In the genomic region with DNA sequence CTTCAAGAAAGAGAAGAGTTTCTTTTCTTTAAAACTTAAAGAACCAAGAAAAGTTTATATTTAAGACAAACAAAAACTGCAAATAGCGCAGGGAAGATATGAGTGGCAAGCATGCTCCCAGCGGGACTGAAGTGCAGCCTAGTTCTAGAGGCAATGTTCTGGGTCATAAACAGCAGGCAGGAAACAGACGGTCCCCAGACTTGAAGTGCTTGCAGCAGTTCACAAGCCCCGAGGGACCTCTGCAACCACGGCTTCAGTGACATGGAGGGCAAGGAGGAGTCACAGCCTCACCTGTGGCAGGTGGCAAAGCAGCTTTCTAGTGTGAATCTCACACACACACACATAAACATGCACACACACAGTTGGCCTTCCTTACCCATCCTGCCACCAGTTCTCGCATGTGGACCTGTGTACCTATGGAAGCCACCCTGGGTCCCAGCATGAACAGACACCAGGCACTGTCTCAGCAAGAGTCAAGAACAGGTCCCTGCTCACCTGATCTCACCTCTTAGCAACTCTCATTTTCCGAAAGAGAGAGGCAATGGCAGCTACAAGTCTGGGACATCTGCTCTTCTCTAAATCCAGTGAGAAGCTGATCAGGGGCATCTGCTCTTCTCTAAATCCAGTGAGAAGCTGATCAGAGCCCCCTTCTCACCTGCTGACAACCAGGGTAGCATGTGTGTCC, we compare ENCODE assay signal across 8 cellular contexts.
DNase-seq lines count a peak whose midpoint lies in the region; ATAC-seq, FAIRE-seq and TF ChIP-seq lines count a peak whose summit lies in the region.

No MANE protein-coding gene starts in this region.

- H3K27me3 ChIP-seq in fibroblast of lung (ENCODE audit: control insufficient read depth, insufficient read depth, low read length) = no peaks in the 10 kb centered on the region

- H3K36me3 ChIP-seq in fibroblast of lung (ENCODE audit: control insufficient read depth, insufficient read depth, low read length) = no peaks in the 10 kb centered on the region

- peak overlapping the region; percentile 8 for H3K4me2 ChIP-seq in fibroblast of lung (ENCODE audit: extremely low read depth, insufficient read depth, low read length)

- H3K9me3 Mint-ChIP-seq in activated T-cell treated with anti-CD3 and anti-CD28 coated beads, Interleukin-2, amount 50 U/mL, for 24 hours = no peaks in the 10 kb centered on the region

- no peak overlapping the region for H3K4me3 ChIP-seq in fibroblast of lung (replicated peaks in 1 of 4; ENCODE audit: control extremely low read depth in 1 of 4, insufficient read depth in 1 of 4, low read depth in 3 of 4, low read length in 4 of 4)
- no peak overlapping the region for H3K4me3 ChIP-seq in lower leg skin (ENCODE audit: low read depth, poor library complexity, severe bottlenecking)

- no peaks in the 10 kb centered on the region for H3K79me2 ChIP-seq in fibroblast of lung (ENCODE audit: control insufficient read depth, insufficient read depth, low read length)

- no peaks in the 10 kb centered on the region for H3K9me3 ChIP-seq in fibroblast of lung (ENCODE audit: control insufficient read depth, insufficient read depth, low read depth, low read length)

- peaks cover 22% of the 10 kb centered on the region for H3K27me3 Mint-ChIP-seq in activated T-cell treated with anti-CD3 and anti-CD28 coated beads, Interleukin-2, amount 50 U/mL, for 24 hours

- H4K20me1 ChIP-seq in fibroblast of lung (ENCODE audit: control insufficient read depth, extremely low read depth, insufficient read depth, low read length) = no peaks in the 10 kb centered on the region

- 44 to 47% methylated on average over 7 of the region's 7 CpGs for WGBS in lower leg skin, 2 donors

- no peak overlapping the region for H3K9ac ChIP-seq in fibroblast of lung (ENCODE audit: insufficient read depth, low read length)

- peak; percentile 84 for FAIRE-seq in GM12891 (lab: Jason Lieb, UNC)

- no peak overlapping the region for H3K27ac ChIP-seq in fibroblast of lung (ENCODE audit: insufficient read depth, low read length)

- H3K4me1 ChIP-seq in fibroblast of lung (ENCODE audit: control insufficient read depth, extremely low read depth, insufficient read depth, low read length) = peaks cover 8% of the 10 kb centered on the region

- TF ChIP-seq CTCF in fibroblast of lung (conservative IDR thresholded peaks at IDR 0.05 in 1 of 2, IDR thresholded peaks at IDR 0.05 in 1 of 2; ENCODE audit: low read depth in 1 of 2, low read length in 2 of 2) (no peak), lower leg skin (IDR thresholded peaks at IDR 0.05) (no peak)

- H3K36me3 Mint-ChIP-seq in activated T-cell treated with anti-CD3 and anti-CD28 coated beads, Interleukin-2, amount 50 U/mL, for 24 hours (ENCODE audit: low read depth) = no peaks in the 10 kb centered on the region

- ATAC-seq in GM21825 (IDR thresholded peaks at IDR 0.05; ENCODE audit: unreplicated experiment) = peak; percentile 73

- no peak for DNase-seq in GM12891 (ENCODE audit: insufficient read length, low spot score)
- peak; percentile 34 for DNase-seq in NAMALWA (ENCODE audit: low spot score)
- peak; percentile 20 to 24 for DNase-seq in fibroblast of lung (ENCODE audit: low read depth in 2 of 2)
- no peak for DNase-seq in activated T-cell treated with anti-CD3 and anti-CD28 coated beads, Interleukin-2, amount 50 U/mL, for 24 hours
- no peak for DNase-seq in stimulated activated CD4-positive, alpha-beta T cell treated with anti-CD3 and anti-CD28 coated beads, Interleukin-4, amount 100 ng/mL, for 4 hours
- DNase-seq in COR-L47 (lab: John Stamatoyannopoulos, UW) = no peak
- DNase-seq in lower leg skin (ENCODE audit: low spot score in 2 of 2) = no peak

- no peak overlapping the region for H3K27ac Mint-ChIP-seq in activated T-cell treated with anti-CD3 and anti-CD28 coated beads, Interleukin-2, amount 50 U/mL, for 24 hours

- H3K4me3 Mint-ChIP-seq in activated T-cell treated with anti-CD3 and anti-CD28 coated beads, Interleukin-2, amount 50 U/mL, for 24 hours = no peak overlapping the region

- TF ChIP-seq POLR2A in GM12891 (IDR thresholded peaks at IDR 0.05; ENCODE audit: low read depth, low read length) (no peak), lower leg skin (IDR thresholded peaks at IDR 0.05) (no peak)

- intact Hi-C loops in lower leg skin (cut with DNase I; ENCODE audit: low total_unique reads) = no loop called here

- H2AFZ ChIP-seq in fibroblast of lung (ENCODE audit: low read length) = no peak overlapping the region

- H3K4me1 Mint-ChIP-seq in activated T-cell treated with anti-CD3 and anti-CD28 coated beads, Interleukin-2, amount 50 U/mL, for 24 hours (ENCODE audit: low read depth) = peaks cover 3% of the 10 kb centered on the region

TF ChIP-seq in GM12891, 5 proteins besides CTCF, POLR2A, EP300 and RAD21:
- no peak for TF ChIP-seq TAF1 (IDR thresholded peaks at IDR 0.05; ENCODE audit: low read depth, low read length)
- TF ChIP-seq PAX5 (IDR thresholded peaks at IDR 0.05; ENCODE audit: insufficient read depth, low read length, severe bottlenecking) = no peak
- no peak for TF ChIP-seq POU2F2 (IDR thresholded peaks at IDR 0.05; ENCODE audit: low read depth, low read length)
- no peak for TF ChIP-seq POLR2AphosphoS5 (IDR thresholded peaks at IDR 0.05; ENCODE audit: low read depth, low read length)
- no peak for TF ChIP-seq SPI1 (IDR thresholded peaks at IDR 0.05; ENCODE audit: low read depth, low read length)

Comparison
In these comparisons a context has a peak if more than half of its experiments do, and no peak if none do; other contexts are left out.
1. DNase-seq: peak in NAMALWA (single experiment) and fibroblast of lung (2 of 2); none in GM12891 (single experiment), activated T-cell treated with anti-CD3 and anti-CD28 coated beads, Interleukin-2, amount 50 U/mL, for 24 hours (single experiment), stimulated activated CD4-positive, alpha-beta T cell treated with anti-CD3 and anti-CD28 coated beads, Interleukin-4, amount 100 ng/mL, for 4 hours (0 of 2), COR-L47 (single experiment) and lower leg skin (0 of 2).